17 cellular contexts compared by ENCODE assay signal in genomic region chr11:119371067-119371601, GRCh38. TPM values are rescaled to one million over a fixed set of nuclear protein-coding genes. Genes with fewer than 3 reads are reported as not detected.
DNase-seq lines count a peak whose midpoint lies in the region; ATAC-seq, FAIRE-seq and TF ChIP-seq lines count a peak whose summit lies in the region.
"Had no signal": no experiment of that assay in that cellular context is flagged by ENCODE, and none has a peak within 500 bp of the region (broad histone marks: within the 10 kb centered on the region; RNA-seq: fewer than 3 reads in every experiment).

No MANE protein-coding gene starts in this region.

- H3K4me1 ChIP-seq in BLaER1 (peaks cover 77% of the 10 kb centered on the region), psoas muscle (peaks cover 96% of the 10 kb centered on the region)
- H3K4me1 ChIP-seq in effector memory CD4-positive, alpha-beta T cell (ENCODE audit: control insufficient read depth, insufficient read depth, low read length, poor library complexity, severe bottlenecking), result peaks cover 5% of the 10 kb centered on the region

- H3K27ac ChIP-seq in BLaER1 (peak overlapping the region; percentile 16; the same call in 1 of the 2 replicates), psoas muscle (peak overlapping the region; percentile 97)
- H3K27ac ChIP-seq in effector memory CD4-positive, alpha-beta T cell (ENCODE audit: insufficient read depth, low read length, poor library complexity, severe bottlenecking), result no peak overlapping the region
- H3K27ac ChIP-seq: epithelial cell of prostate had no signal

- H3K27me3 ChIP-seq in BLaER1, result no peaks in the 10 kb centered on the region
- H3K27me3 ChIP-seq in psoas muscle (ENCODE audit: insufficient read depth in 3 of 3, low read length in 2 of 3), result no peaks in the 10 kb centered on the region
- H3K27me3 ChIP-seq in effector memory CD4-positive, alpha-beta T cell (replicated peaks; ENCODE audit: control insufficient read depth, insufficient read depth, low read length, poor library complexity, severe bottlenecking), result peaks cover 18% of the 10 kb centered on the region
- H3K27me3 ChIP-seq: pancreas had no signal

- H4K20me1 ChIP-seq in BLaER1, result no peaks in the 10 kb centered on the region

- no peaks in the 10 kb centered on the region for H3K4me1 Mint-ChIP-seq in activated B cell treated with CpG ODN at 0.5 μM for 24 hours
- peaks cover 37% of the 10 kb centered on the region for H3K4me1 Mint-ChIP-seq in glutamatergic neuron (ENCODE audit: low read depth, unreplicated experiment)

- no peaks in the 10 kb centered on the region for H3K36me3 Mint-ChIP-seq in activated B cell treated with CpG ODN at 0.5 μM for 24 hours (ENCODE audit: low read depth)
- H3K36me3 Mint-ChIP-seq in glutamatergic neuron (ENCODE audit: unreplicated experiment), result no peaks in the 10 kb centered on the region
- H3K36me3 Mint-ChIP-seq: T-cell had no signal

- H3K36me3 ChIP-seq in BLaER1 (no peaks in the 10 kb centered on the region), psoas muscle (ENCODE audit: insufficient read depth in 1 of 2, low read depth in 1 of 2) (peaks cover 0 to 6% of the 10 kb centered on the region in 2 donors)
- no peaks in the 10 kb centered on the region for H3K36me3 ChIP-seq in effector memory CD4-positive, alpha-beta T cell (ENCODE audit: control insufficient read depth, insufficient read depth, low read length)
- H3K36me3 ChIP-seq: pancreas had no signal

- H3K4me3 Mint-ChIP-seq in activated B cell treated with CpG ODN at 0.5 μM for 24 hours, result no peak overlapping the region
- peak overlapping the region; percentile 31 for H3K4me3 Mint-ChIP-seq in glutamatergic neuron (ENCODE audit: unreplicated experiment)
- H3K4me3 Mint-ChIP-seq: activated CD4-positive, alpha-beta memory T cell treated with anti-CD3 and anti-CD28 coated beads, Interleukin-2, amount 10 ng/mL, durations not matched to agents 7 days and 5 days; activated T-helper 1 cell treated with anti-CD3 and anti-CD28 coated beads, Interleukin-12 subunit alpha, Interleukin-12 subunit beta, Interleukin-2, Interleukin-4 antibody, amounts not matched to agents 30 ng/mL and 10 ng/mL and 1 ng/mL, durations not matched to agents 14 hours and 24 hours and 36 hours; stimulated activated naive CD8-positive, alpha-beta T cell treated with anti-CD3 and anti-CD28 coated beads, Interleukin-15, Interleukin-2, amounts not matched to agents 100 ng/mL and 50 ng/mL, for 24 hours; T-cell had no signal

- H3K27me3 Mint-ChIP-seq in activated B cell treated with CpG ODN at 0.5 μM for 24 hours (peaks cover 27% of the 10 kb centered on the region), glutamatergic neuron (ENCODE audit: unreplicated experiment) (peaks cover 9% of the 10 kb centered on the region)

- CTCF ChIA-PET in activated B cell treated with CpG ODN at 0.5 μM for 24 hours (lab: Charles Lee), result no interaction called here

- TF ChIP-seq CTCF in activated B cell treated with CpG ODN at 0.5 μM for 24 hours (IDR thresholded peaks at IDR 0.05) (no peak), glutamatergic neuron (IDR thresholded peaks at IDR 0.05; ENCODE audit: partially characterized antibody, unreplicated experiment) (no peak), psoas muscle (IDR thresholded peaks at IDR 0.05) (no peak)

- DNase-seq in activated B cell treated with CpG ODN at 0.5 μM for 24 hours (peak; percentile 6), glutamatergic neuron (no peak), psoas muscle (no peak), Kasumi-1 (lab: John Stamatoyannopoulos, UW) (no peak), frontal cortex (ENCODE audit: low spot score in 2 of 2) (no peak)
- no peak for DNase-seq in effector memory CD4-positive, alpha-beta T cell
- DNase-seq: activated CD4-positive, alpha-beta memory T cell treated with anti-CD3 and anti-CD28 coated beads, Interleukin-2, amount 10 ng/mL, durations not matched to agents 7 days and 5 days; IMR-90; islet precursor cell had no signal

- H3K4me3 ChIP-seq in BLaER1 (no peak overlapping the region), psoas muscle (peak overlapping the region; percentile 45)
- no peak overlapping the region for H3K4me3 ChIP-seq in effector memory CD4-positive, alpha-beta T cell (ENCODE audit: insufficient read depth, low read depth, low read length, poor library complexity, severe bottlenecking)
- H3K4me3 ChIP-seq: pancreas had no signal

- 28 to 36% (median 33%) methylated on average over 8 of the region's 8 CpGs for WGBS in psoas muscle, 3 donors

- H3K4me2 ChIP-seq in BLaER1, result peak overlapping the region; percentile 41

- ATAC-seq in activated B cell treated with CpG ODN at 0.5 μM for 24 hours (ENCODE audit: low read depth) (no peak), psoas muscle (peak in 2 of 4 donors; percentile 4 to 9), GM19467 (IDR thresholded peaks at IDR 0.05; ENCODE audit: unreplicated experiment) (no peak)

- no peaks in the 10 kb centered on the region for H3K9me3 ChIP-seq in BLaER1
- no peaks in the 10 kb centered on the region for H3K9me3 ChIP-seq in psoas muscle
- no peaks in the 10 kb centered on the region for H3K9me3 ChIP-seq in effector memory CD4-positive, alpha-beta T cell (ENCODE audit: control insufficient read depth, low read length)
- H3K9me3 ChIP-seq: pancreas had no signal

- FAIRE-seq in frontal cortex (lab: Jason Lieb, UNC), result no peak
- FAIRE-seq: pancreas had no signal

- H3K27ac Mint-ChIP-seq in activated B cell treated with CpG ODN at 0.5 μM for 24 hours (no peak overlapping the region), glutamatergic neuron (ENCODE audit: unreplicated experiment) (no peak overlapping the region)
- H3K27ac Mint-ChIP-seq: activated CD4-positive, alpha-beta memory T cell treated with anti-CD3 and anti-CD28 coated beads, Interleukin-2, amount 10 ng/mL, durations not matched to agents 7 days and 5 days; activated T-helper 1 cell treated with anti-CD3 and anti-CD28 coated beads, Interleukin-12 subunit alpha, Interleukin-12 subunit beta, Interleukin-2, Interleukin-4 antibody, amounts not matched to agents 30 ng/mL and 10 ng/mL and 1 ng/mL, durations not matched to agents 14 hours and 24 hours and 36 hours; stimulated activated naive CD8-positive, alpha-beta T cell treated with anti-CD3 and anti-CD28 coated beads, Interleukin-15, Interleukin-2, amounts not matched to agents 100 ng/mL and 50 ng/mL, for 24 hours had no signal

- H3K9me3 Mint-ChIP-seq in activated B cell treated with CpG ODN at 0.5 μM for 24 hours (no peaks in the 10 kb centered on the region), glutamatergic neuron (ENCODE audit: unreplicated experiment) (no peaks in the 10 kb centered on the region)
- H3K9me3 Mint-ChIP-seq: activated CD4-positive, alpha-beta memory T cell treated with anti-CD3 and anti-CD28 coated beads, Interleukin-2, amount 10 ng/mL, durations not matched to agents 7 days and 5 days; activated T-helper 1 cell treated with anti-CD3 and anti-CD28 coated beads, Interleukin-12 subunit alpha, Interleukin-12 subunit beta, Interleukin-2, Interleukin-4 antibody, amounts not matched to agents 30 ng/mL and 10 ng/mL and 1 ng/mL, durations not matched to agents 14 hours and 24 hours and 36 hours; stimulated activated naive CD8-positive, alpha-beta T cell treated with anti-CD3 and anti-CD28 coated beads, Interleukin-15, Interleukin-2, amounts not matched to agents 100 ng/mL and 50 ng/mL, for 24 hours; T-cell had no signal

- POLR2A ChIA-PET in activated B cell treated with CpG ODN at 0.5 μM for 24 hours (lab: Charles Lee), result no interaction called here

- intact Hi-C loops in activated B cell treated with CpG ODN at 0.5 μM for 24 hours (cut with micrococcal nuclease) (no loop called here), psoas muscle (cut with DNase I) (no loop called here)

- H3K9ac ChIP-seq in BLaER1, result no peak overlapping the region

RNA-seq across cellular contexts. Expression of gene USP2, which starts 10.4 kb away (rescaled TPM):
- total RNA-seq in activated B cell treated with CpG ODN at 0.5 μM for 24 hours (0.24 TPM in 1 of 2 replicates, not detected in the other), glutamatergic neuron (ENCODE audit: unreplicated experiment) (2.6 TPM), psoas muscle (100 to 1,000 TPM in 3 of 4 donors, 10 to 100 TPM in 1; 75.8 to 210 (median 156) TPM), frontal cortex (2.4 TPM)
- polyA plus RNA-seq in psoas muscle, result 10 to 100 TPM; 49.0 to 76.4 (median 57.4) TPM

RNA-seq across cellular contexts. Expression of gene MFRP, which starts 24.6 kb away (rescaled TPM):
- total RNA-seq in activated B cell treated with CpG ODN at 0.5 μM for 24 hours (not detected in 2 replicates), glutamatergic neuron (ENCODE audit: unreplicated experiment) (not detected), psoas muscle (not detected), frontal cortex (not detected)
- under 1 TPM in 2 of 3 donors, not detected in 1; 0.01 to 0.05 TPM for polyA plus RNA-seq in psoas muscle
- total RNA-seq: activated CD4-positive, alpha-beta memory T cell treated with anti-CD3 and anti-CD28 coated beads, Interleukin-2, amount 10 ng/mL, durations not matched to agents 7 days and 5 days; activated T-helper 1 cell treated with anti-CD3 and anti-CD28 coated beads, Interleukin-12 subunit alpha, Interleukin-12 subunit beta, Interleukin-2, Interleukin-4 antibody, amounts not matched to agents 30 ng/mL and 10 ng/mL and 1 ng/mL, durations not matched to agents 14 hours and 24 hours and 36 hours; IMR-90; pancreas; T-cell had no signal
- polyA plus RNA-seq: AG04450, IMR-90, pancreas had no signal

RNA-seq across cellular contexts. Expression of gene C1QTNF5, which starts 30.5 kb away (rescaled TPM):
- total RNA-seq in activated B cell treated with CpG ODN at 0.5 μM for 24 hours, result not detected in 2 replicates
- 0.32 TPM for total RNA-seq in glutamatergic neuron (ENCODE audit: unreplicated experiment)
- 10 to 100 TPM in 1 of 4 donors, 1 to 10 TPM in 3; 5.3 to 11.6 (median 8.8) TPM for total RNA-seq in psoas muscle
- 10 to 100 TPM in 1 of 3 donors, 1 to 10 TPM in 2; 3.2 to 12.0 (median 4.7) TPM for polyA plus RNA-seq in psoas muscle
- 2.4 TPM for total RNA-seq in frontal cortex
- total RNA-seq: activated CD4-positive, alpha-beta memory T cell treated with anti-CD3 and anti-CD28 coated beads, Interleukin-2, amount 10 ng/mL, durations not matched to agents 7 days and 5 days; activated T-helper 1 cell treated with anti-CD3 and anti-CD28 coated beads, Interleukin-12 subunit alpha, Interleukin-12 subunit beta, Interleukin-2, Interleukin-4 antibody, amounts not matched to agents 30 ng/mL and 10 ng/mL and 1 ng/mL, durations not matched to agents 14 hours and 24 hours and 36 hours; T-cell had no signal

RNA-seq across cellular contexts. Expression of gene RNF26, which starts 36.8 kb away (rescaled TPM):
- total RNA-seq in activated B cell treated with CpG ODN at 0.5 μM for 24 hours (20.1 and 21.2 TPM in 2 replicates), glutamatergic neuron (ENCODE audit: unreplicated experiment) (20.6 TPM), psoas muscle (1 to 10 TPM; 6.1 to 8.8 (median 7.5) TPM), frontal cortex (2.9 TPM)
- polyA plus RNA-seq in psoas muscle, result 1 to 10 TPM; 5.8 to 8.9 (median 7.1) TPM

RNA-seq across cellular contexts. Expression of gene THY1, which starts 51.8 kb away (rescaled TPM):
- total RNA-seq in activated B cell treated with CpG ODN at 0.5 μM for 24 hours, result not detected in 2 replicates
- 22.0 TPM for total RNA-seq in glutamatergic neuron (ENCODE audit: unreplicated experiment)
- total RNA-seq in psoas muscle, result 1 to 10 TPM in 3 of 4 donors, under 1 TPM in 1; 0.42 to 2.1 (median 1.4) TPM
- polyA plus RNA-seq in psoas muscle, result 1 to 10 TPM in 1 of 3 donors, under 1 TPM in 2; 0.93 to 6.4 (median 1.00) TPM
- 15.1 TPM for total RNA-seq in frontal cortex

Comparison
In these comparisons a context has a peak if more than half of its experiments do, and no peak if none do; other contexts are left out.
1. RNA of gene USP2, which starts 10.4 kb away (total RNA-seq): 75.8 to 210 TPM in psoas muscle; 2.6 TPM in glutamatergic neuron (single experiment), 2.4 TPM in frontal cortex (single experiment) and 0.24 TPM in activated B cell treated with CpG ODN at 0.5 μM for 24 hours; every median in the first group is over 10 times any median in the second.